In genomic region chr5:30596495-30597064, GRCh38 we compare ENCODE assay signal across 24 cellular contexts.
"Had no signal": no experiment of that assay in that cellular context is flagged by ENCODE, and none has a peak within 500 bp of the region (broad histone marks: within the 10 kb centered on the region; RNA-seq: fewer than 3 reads in every experiment).

No MANE protein-coding gene starts in this region.

- H3K4me3 ChIP-seq: ascending aorta, cardiac muscle cell had no signal

- DNase-seq: activated B cell treated with CpG ODN at 0.5 μM for 24 hours; activated CD4-positive, alpha-beta T cell treated with anti-CD3 and anti-CD28 coated beads for 1 hour; activated CD4-positive, alpha-beta T cell treated with anti-CD3 and anti-CD28 coated beads, Interleukin-2, amount 10 ng/mL, durations not matched to agents 24 days and 14 days; activated CD4-positive, alpha-beta T cell treated with anti-CD3 and anti-CD28 coated beads, Interleukin-2, amount 50 U/mL, for 48 hours; activated CD8-positive, alpha-beta memory T cell treated with anti-CD3 and anti-CD28 coated beads, Interleukin-2, amount 10 ng/mL, durations not matched to agents 7 days and 5 days; activated effector memory CD4-positive, alpha-beta T cell treated with anti-CD3 and anti-CD28 coated beads, Interleukin-2, amount 50 U/mL, for 16 hours; activated naive CD4-positive, alpha-beta T cell treated with Interleukin-2 at 50 U/mL for 16 hours; activated naive CD8-positive, alpha-beta T cell treated with anti-CD3 and anti-CD28 coated beads, Interleukin-2, amount 50 U/mL, for 24 hours; activated T-cell treated with anti-CD3 and anti-CD28 coated beads, Interleukin-2, amount 50 U/mL, for 4 hours; amniotic stem cell; brain microvascular endothelial cell; NCI-H1092; NCI-H187; NCI-H2081; NCI-H446 treated with DMSO at 0.1 percent for 48 hours; NCI-H524 treated with DMSO at 0.1 percent for 48 hours; NCI-H82; SIG-M5; T-cell; T-helper 2 cell; T1000 had no signal

- H3K4me1 ChIP-seq: ascending aorta had no signal

- H3K27ac Mint-ChIP-seq: activated B cell treated with CpG ODN at 0.5 μM for 24 hours; activated CD4-positive, alpha-beta T cell treated with anti-CD3 and anti-CD28 coated beads, Interleukin-2, amount 10 ng/mL, durations not matched to agents 24 days and 14 days; activated CD8-positive, alpha-beta memory T cell treated with anti-CD3 and anti-CD28 coated beads, Interleukin-2, amount 10 ng/mL, durations not matched to agents 7 days and 5 days; activated naive CD4-positive, alpha-beta T cell treated with anti-CD3 and anti-CD28 coated beads, Interleukin-2, amount 50 U/mL, for 72 hours; activated naive CD8-positive, alpha-beta T cell treated with anti-CD3 and anti-CD28 coated beads, Interleukin-2, amount 50 U/mL, for 24 hours; T-cell had no signal

- H3K27me3 ChIP-seq: ascending aorta, brain microvascular endothelial cell, cardiac muscle cell had no signal

- H3K27ac ChIP-seq: ascending aorta, brain microvascular endothelial cell, cardiac muscle cell had no signal

- H3K4me1 Mint-ChIP-seq: activated B cell treated with CpG ODN at 0.5 μM for 24 hours; activated CD4-positive, alpha-beta T cell treated with anti-CD3 and anti-CD28 coated beads, Interleukin-2, amount 10 ng/mL, durations not matched to agents 24 days and 14 days; activated CD8-positive, alpha-beta memory T cell treated with anti-CD3 and anti-CD28 coated beads, Interleukin-2, amount 10 ng/mL, durations not matched to agents 7 days and 5 days; activated naive CD8-positive, alpha-beta T cell treated with anti-CD3 and anti-CD28 coated beads, Interleukin-2, amount 50 U/mL, for 24 hours; T-cell had no signal

- H3K27me3 Mint-ChIP-seq: activated B cell treated with CpG ODN at 0.5 μM for 24 hours; activated CD4-positive, alpha-beta T cell treated with anti-CD3 and anti-CD28 coated beads, Interleukin-2, amount 10 ng/mL, durations not matched to agents 24 days and 14 days; activated CD8-positive, alpha-beta memory T cell treated with anti-CD3 and anti-CD28 coated beads, Interleukin-2, amount 10 ng/mL, durations not matched to agents 7 days and 5 days; activated naive CD8-positive, alpha-beta T cell treated with anti-CD3 and anti-CD28 coated beads, Interleukin-2, amount 50 U/mL, for 24 hours; T-cell had no signal

- ATAC-seq: activated CD8-positive, alpha-beta memory T cell treated with anti-CD3 and anti-CD28 coated beads, Interleukin-2, amount 10 ng/mL, durations not matched to agents 7 days and 5 days; activated naive CD4-positive, alpha-beta T cell treated with anti-CD3 and anti-CD28 coated beads, Interleukin-2, amount 50 U/mL, for 72 hours; activated naive CD8-positive, alpha-beta T cell treated with anti-CD3 and anti-CD28 coated beads, Interleukin-2, amount 50 U/mL, for 24 hours; activated T-cell treated with anti-CD3 and anti-CD28 coated beads, Interleukin-2, amount 50 U/mL, for 4 hours; T-cell had no signal

- H3K4me3 Mint-ChIP-seq: activated B cell treated with CpG ODN at 0.5 μM for 24 hours; activated CD4-positive, alpha-beta T cell treated with anti-CD3 and anti-CD28 coated beads, Interleukin-2, amount 10 ng/mL, durations not matched to agents 24 days and 14 days; activated CD8-positive, alpha-beta memory T cell treated with anti-CD3 and anti-CD28 coated beads, Interleukin-2, amount 10 ng/mL, durations not matched to agents 7 days and 5 days; activated naive CD8-positive, alpha-beta T cell treated with anti-CD3 and anti-CD28 coated beads, Interleukin-2, amount 50 U/mL, for 24 hours; activated T-cell treated with anti-CD3 and anti-CD28 coated beads, Interleukin-2, amount 50 U/mL, for 4 hours; T-cell had no signal

- H3K9me3 ChIP-seq: ascending aorta had no signal

- H3K36me3 ChIP-seq: ascending aorta, brain microvascular endothelial cell, cardiac muscle cell had no signal

- H3K36me3 Mint-ChIP-seq: activated CD8-positive, alpha-beta memory T cell treated with anti-CD3 and anti-CD28 coated beads, Interleukin-2, amount 10 ng/mL, durations not matched to agents 7 days and 5 days; activated naive CD4-positive, alpha-beta T cell treated with anti-CD3 and anti-CD28 coated beads, Interleukin-2, amount 50 U/mL, for 72 hours; T-cell had no signal
